21 cellular contexts compared by ENCODE assay signal in the genomic region with DNA sequence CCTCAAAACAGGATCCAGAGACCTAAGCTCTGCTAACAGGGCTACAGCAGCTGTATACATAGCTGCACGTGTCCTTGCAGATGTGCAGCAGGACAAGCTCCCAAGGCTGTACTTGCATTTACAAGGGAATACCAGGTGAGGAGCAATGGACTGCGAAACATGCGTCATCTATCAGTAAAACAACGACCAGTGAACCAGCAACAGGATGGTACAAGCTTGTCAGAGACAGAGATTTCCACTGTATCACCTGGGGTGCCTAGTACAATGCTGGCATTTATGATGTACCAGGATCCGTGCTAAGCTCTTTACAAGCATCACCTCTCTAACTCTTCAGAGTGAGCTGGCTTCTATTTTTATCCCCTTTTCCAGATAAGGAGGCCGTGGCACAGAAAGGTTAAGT.
A peak's percentile ranks its signal among the peaks of the same experiment; 100 is the strongest.
DNase-seq lines count a peak whose midpoint lies in the region; ATAC-seq and TF ChIP-seq lines count a peak whose summit lies in the region.
"Had no signal": no experiment of that assay in that cellular context is flagged by ENCODE, and none has a peak within 500 bp of the region (broad histone marks: within the 10 kb centered on the region; RNA-seq: fewer than 3 reads in every experiment).

No MANE protein-coding gene starts in this region.

- H3K36me3 ChIP-seq in heart left ventricle (peaks cover 0 to 10% (median 2%) of the 10 kb centered on the region in 9 donors), right atrium auricular region (no peaks in the 10 kb centered on the region)
- H3K36me3 ChIP-seq: BE2C, colonic mucosa had no signal

- H3K9me3 ChIP-seq in heart left ventricle (no peaks in the 10 kb centered on the region), right atrium auricular region (no peaks in the 10 kb centered on the region)
- H3K9me3 ChIP-seq: BE2C, colonic mucosa, tibial artery had no signal

- TF ChIP-seq POLR2A in heart left ventricle (IDR thresholded peaks at IDR 0.05): no peak

- no peaks in the 10 kb centered on the region for H3K27me3 ChIP-seq in heart left ventricle
- H3K27me3 ChIP-seq in right atrium auricular region: no peaks in the 10 kb centered on the region
- H3K27me3 ChIP-seq: BE2C, colonic mucosa, tibial artery had no signal

- peak in 3 of 4 donors; percentile 30 to 61 (median 51) for ATAC-seq in heart left ventricle
- ATAC-seq in sciatic nerve: peak; percentile 80
- ATAC-seq: activated CD8-positive, alpha-beta T cell treated with anti-CD3 and anti-CD28 coated beads, Interleukin-2, amount 10 ng/mL, durations not matched to agents 7 days and 5 days had no signal

- intact Hi-C loops in heart left ventricle (cut with DNase I): no loop called here
- intact Hi-C loops in sciatic nerve (cut with DNase I): no loop called here
- intact Hi-C loops in posterior vena cava (cut with DNase I): no loop called here

- H3K27ac ChIP-seq in heart left ventricle (no peak overlapping the region), right atrium auricular region (no peak overlapping the region)
- H3K27ac ChIP-seq: colonic mucosa, HL-60, RWPE1, skin epidermis, tibial artery had no signal

- H3K4me1 ChIP-seq in heart left ventricle: peaks cover 0 to 11% (median 2%) of the 10 kb centered on the region in 12 donors
- peaks cover 0 to 11% of the 10 kb centered on the region in 2 donors for H3K4me1 ChIP-seq in right atrium auricular region
- H3K4me1 ChIP-seq: colonic mucosa had no signal

- 54 to 63% (median 59%) methylated on average over 6 of the region's 6 CpGs for WGBS in heart left ventricle, 4 donors

- TF ChIP-seq CTCF in heart left ventricle (IDR thresholded peaks at IDR 0.05) (no peak), right atrium auricular region (IDR thresholded peaks at IDR 0.05) (no peak), GM10266 (IDR thresholded peaks at IDR 0.05; ENCODE audit: control insufficient read depth, insufficient read depth, low read depth, missing control alignments) (no peak)

- no peak overlapping the region for H3K4me3 ChIP-seq in heart left ventricle
- H3K4me3 ChIP-seq in right atrium auricular region: no peak overlapping the region
- H3K4me3 ChIP-seq: colonic mucosa, skin epidermis, tibial artery had no signal

- DNase-seq in heart left ventricle (no peak), right atrium auricular region (ENCODE audit: low spot score) (no peak), NAMALWA (ENCODE audit: low spot score) (peak; percentile 64), glomerular visceral epithelial cell (ENCODE audit: extremely low spot score) (peak; percentile 62), sciatic nerve (ENCODE audit: low spot score) (no peak), posterior vena cava (ENCODE audit: low spot score) (no peak), GM10266 (ENCODE audit: extremely low spot score) (no peak)
- no peak for DNase-seq in activated effector memory CD4-positive, alpha-beta T cell treated with anti-CD3 and anti-CD28 coated beads, Interleukin-2, amount 50 U/mL, for 16 hours
- DNase-seq: activated CD8-positive, alpha-beta T cell treated with anti-CD3 and anti-CD28 coated beads, Interleukin-2, amount 10 ng/mL, durations not matched to agents 7 days and 5 days; activated gamma-delta T cell; BE2C; colonic mucosa; foreskin fibroblast; H9; Kasumi-1; NCI-H2171 treated with DMSO at 0.1 percent for 48 hours; SW 1271; tibial artery had no signal

Comparison
In these comparisons a context has a peak if more than half of its experiments do, and no peak if none do; other contexts are left out.
1. DNase-seq: peak in NAMALWA (single experiment) and glomerular visceral epithelial cell (single experiment); none in heart left ventricle (0 of 5), right atrium auricular region (single experiment), sciatic nerve (single experiment), posterior vena cava (single experiment), activated effector memory CD4-positive, alpha-beta T cell treated with anti-CD3 and anti-CD28 coated beads, Interleukin-2, amount 50 U/mL, for 16 hours (single experiment) and GM10266 (single experiment).